In the genomic region with DNA sequence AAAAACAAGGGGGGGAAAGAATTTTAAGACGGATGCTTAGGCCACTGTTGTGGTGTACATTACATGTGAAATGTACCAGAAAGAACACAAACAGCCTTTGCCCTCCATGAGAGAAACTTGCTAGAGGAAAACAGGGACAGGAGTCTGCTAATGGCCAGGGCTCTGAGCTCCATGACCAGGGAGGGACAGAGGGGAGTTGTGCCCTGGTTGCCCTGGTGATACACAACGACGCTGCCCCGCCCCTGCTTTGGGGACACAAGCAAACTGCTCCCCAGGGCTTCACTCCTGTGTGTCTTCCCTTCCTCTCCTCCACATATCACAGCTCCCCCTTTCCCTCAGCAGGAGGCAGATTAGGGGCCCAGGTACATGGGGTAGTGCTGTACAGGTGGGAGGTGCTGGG, we compare ENCODE assay signal across 25 cellular contexts. TPM values are rescaled to one million over a fixed set of nuclear protein-coding genes. Genes with fewer than 3 reads are reported as not detected.
"Had no signal": no experiment of that assay in that cellular context is flagged by ENCODE, and none has a peak within 500 bp of the region (broad histone marks: within the 10 kb centered on the region; RNA-seq: fewer than 3 reads in every experiment).

No MANE protein-coding gene starts in this region.

- H3K9me3 Mint-ChIP-seq: stimulated activated naive B cell treated with anti-CD40 and anti-IgM and Interleukin-4, amounts not matched to agents 10 μg/mL and 1 μg/mL and 100 μg/mL, for 72 hours; stimulated activated naive CD8-positive, alpha-beta T cell treated with anti-CD3 and anti-CD28 coated beads, Interleukin-15, amount 100 ng/mL, for 72 hours had no signal

- H3K27ac Mint-ChIP-seq: naive thymus-derived CD4-positive, alpha-beta T cell; progenitor cell of endocrine pancreas; stimulated activated naive B cell treated with anti-CD40 and anti-IgM and Interleukin-4, amounts not matched to agents 10 μg/mL and 1 μg/mL and 100 μg/mL, for 72 hours; stimulated activated naive CD8-positive, alpha-beta T cell treated with anti-CD3 and anti-CD28 coated beads, Interleukin-15, amount 100 ng/mL, for 72 hours had no signal

- H3K36me3 Mint-ChIP-seq: naive thymus-derived CD4-positive, alpha-beta T cell; stimulated activated naive B cell treated with anti-CD40 and anti-IgM and Interleukin-4, amounts not matched to agents 10 μg/mL and 1 μg/mL and 100 μg/mL, for 72 hours had no signal

- H3K79me2 ChIP-seq: hepatocyte had no signal

- H3K27ac ChIP-seq: colonic mucosa, foreskin keratinocyte, hepatocyte, pancreas, skin epidermis, testis, tibial nerve, upper lobe of right lung, vagina had no signal

- H3K4me1 ChIP-seq: colonic mucosa, foreskin keratinocyte, pancreas, testis, tibial nerve, upper lobe of right lung, vagina had no signal

- H3K27me3 ChIP-seq: colonic mucosa, foreskin keratinocyte, hepatocyte, pancreas, testis, tibial nerve, upper lobe of right lung, vagina had no signal

- FAIRE-seq: endothelial cell of umbilical vein, kidney, pancreas had no signal

- H3K36me3 ChIP-seq: colonic mucosa, pancreas, tibial nerve, upper lobe of right lung, vagina had no signal

- H2AFZ ChIP-seq: hepatocyte had no signal

- H3K4me3 Mint-ChIP-seq: naive thymus-derived CD4-positive, alpha-beta T cell; neural crest cell; stimulated activated naive B cell treated with anti-CD40 and anti-IgM and Interleukin-4, amounts not matched to agents 10 μg/mL and 1 μg/mL and 100 μg/mL, for 72 hours; stimulated activated naive CD8-positive, alpha-beta T cell treated with anti-CD3 and anti-CD28 coated beads, Interleukin-15, amount 100 ng/mL, for 72 hours had no signal

- H3K4me3 ChIP-seq: colonic mucosa, hepatocyte, pancreas, skin epidermis, testis, tibial nerve, upper lobe of right lung, vagina had no signal

- DNase-seq: colonic mucosa; dermis blood vessel endothelial cell; erythroblast; foreskin keratinocyte; head of caudate nucleus; kidney; left cardiac atrium; naive thymus-derived CD4-positive, alpha-beta T cell; occipital lobe; pancreas; stimulated activated CD4-positive, alpha-beta T cell treated with anti-CD3 and anti-CD28 coated beads, Interleukin-2, amount 100 ng/mL, for 24 hours; stimulated activated CD4-positive, alpha-beta T cell treated with anti-CD3 and anti-CD28 coated beads, Interleukin-4, amount 100 ng/mL, for 4 hours; stimulated activated naive B cell treated with anti-CD40 and anti-IgM and Interleukin-4, amounts not matched to agents 10 μg/mL and 1 μg/mL and 100 μg/mL, for 72 hours; stimulated activated naive CD8-positive, alpha-beta T cell treated with anti-CD3 and anti-CD28 coated beads, Interleukin-15, amount 100 ng/mL, for 72 hours; testis; upper lobe of right lung had no signal

- H3K4me2 ChIP-seq: hepatocyte had no signal

- H3K4me1 Mint-ChIP-seq: naive thymus-derived CD4-positive, alpha-beta T cell; stimulated activated naive B cell treated with anti-CD40 and anti-IgM and Interleukin-4, amounts not matched to agents 10 μg/mL and 1 μg/mL and 100 μg/mL, for 72 hours; stimulated activated naive CD8-positive, alpha-beta T cell treated with anti-CD3 and anti-CD28 coated beads, Interleukin-15, amount 100 ng/mL, for 72 hours had no signal

- H3K9me3 ChIP-seq: colonic mucosa, pancreas, testis, tibial nerve, upper lobe of right lung, vagina had no signal

- ATAC-seq: foreskin keratinocyte; left cardiac atrium; naive thymus-derived CD4-positive, alpha-beta T cell; sciatic nerve; stimulated activated naive B cell treated with anti-CD40 and anti-IgM and Interleukin-4, amounts not matched to agents 10 μg/mL and 1 μg/mL and 100 μg/mL, for 72 hours; stimulated activated naive CD8-positive, alpha-beta T cell treated with anti-CD3 and anti-CD28 coated beads, Interleukin-15, amount 100 ng/mL, for 72 hours; upper lobe of right lung had no signal

RNA-seq across cellular contexts. Expression of a gene that starts 36.2 kb away (rescaled TPM):
- total RNA-seq: dermis blood vessel endothelial cell; foreskin keratinocyte; lung microvascular endothelial cell; naive thymus-derived CD4-positive, alpha-beta T cell had no signal
- polyA plus RNA-seq: foreskin keratinocyte had no signal
